Comparison of ENCODE assay signal across 1 cellular context in genomic region chr18:24426398-24427294, GRCh38.
A peak's percentile ranks its signal among the peaks of the same experiment; 100 is the strongest.
TF ChIP-seq lines count a peak whose summit lies in the region.

TSS of gene IMPACT (plus strand) at chr18:24426670. CDS start at chr18:24426757, 87 bp downstream.

TF ChIP-seq in GM12878, 131 proteins besides CTCF, POLR2A, EP300 and RAD21 (continued from another document and continues in another):
- TF ChIP-seq LARP7 (IDR thresholded peaks at IDR 0.05): no peak
- TF ChIP-seq TCF7 (IDR thresholded peaks at IDR 0.05; ENCODE audit: borderline replicate concordance): no peak
- TF ChIP-seq ETV6 (conservative IDR thresholded peaks at IDR 0.05 in 1 of 2, IDR thresholded peaks at IDR 0.05 in 1 of 2; ENCODE audit: borderline replicate concordance in 1 of 2, low read depth in 1 of 2): no peak
- peak; percentile 84 for TF ChIP-seq GABPA (IDR thresholded peaks at IDR 0.05; ENCODE audit: low read depth)
- no peak for TF ChIP-seq NRF1 (conservative IDR thresholded peaks at IDR 0.05; ENCODE audit: low read depth, low read length)
- no peak for TF ChIP-seq CHD1 (IDR thresholded peaks at IDR 0.05; ENCODE audit: low read depth, low read length)
- TF ChIP-seq CBX3 (IDR thresholded peaks at IDR 0.05; ENCODE audit: borderline replicate concordance, low read depth): no peak
- no peak for TF ChIP-seq TAF1 (IDR thresholded peaks at IDR 0.05; ENCODE audit: borderline replicate concordance, low read depth, low read length)
- no peak for TF ChIP-seq STAT1 (conservative IDR thresholded peaks at IDR 0.05)
- no peak for TF ChIP-seq SKIL (IDR thresholded peaks at IDR 0.05; ENCODE audit: low read depth, poor library complexity, severe bottlenecking)
- peak; percentile 40; the same call in 1 of the 2 replicates for TF ChIP-seq CBX5 (IDR thresholded peaks at IDR 0.05; ENCODE audit: low read depth)
- TF ChIP-seq MTA3 (IDR thresholded peaks at IDR 0.05; ENCODE audit: borderline replicate concordance, low read length): no peak
- TF ChIP-seq IKZF2 (IDR thresholded peaks at IDR 0.05): no peak
- TF ChIP-seq ZNF384 (IDR thresholded peaks at IDR 0.05; ENCODE audit: borderline replicate concordance, low read depth, low read length): no peak
- TF ChIP-seq ZBTB40 (IDR thresholded peaks at IDR 0.05; ENCODE audit: borderline replicate concordance): peak; percentile 80
- no peak for TF ChIP-seq CBFB (IDR thresholded peaks at IDR 0.05; ENCODE audit: low read depth)
- no peak for TF ChIP-seq SREBF1 (IDR thresholded peaks at IDR 0.05; ENCODE audit: low read length)
- TF ChIP-seq MTA2 (IDR thresholded peaks at IDR 0.05; ENCODE audit: low read depth): no peak
- TF ChIP-seq RBBP5 (conservative IDR thresholded peaks at IDR 0.05): no peak
- TF ChIP-seq NFYA (IDR thresholded peaks at IDR 0.05; ENCODE audit: borderline replicate concordance, low read depth, low read length): no peak
- no peak for TF ChIP-seq BRCA1 (IDR thresholded peaks at IDR 0.05; ENCODE audit: low read depth, low read length)
- no peak for TF ChIP-seq NBN (IDR thresholded peaks at IDR 0.05)
- no peak for TF ChIP-seq SIN3A (IDR thresholded peaks at IDR 0.05; ENCODE audit: low read depth, low read length)
- no peak for TF ChIP-seq ZNF592 (IDR thresholded peaks at IDR 0.05)
- TF ChIP-seq RUNX3 (IDR thresholded peaks at IDR 0.05; ENCODE audit: low read length): no peak
- peak; percentile 65; the same call in 1 of the 2 replicates for TF ChIP-seq TBL1XR1 (IDR thresholded peaks at IDR 0.05; ENCODE audit: low read depth, low read length)
- no peak for TF ChIP-seq STAT3 (IDR thresholded peaks at IDR 0.05; ENCODE audit: low read depth, low read length)
- TF ChIP-seq YBX1 (IDR thresholded peaks at IDR 0.05): no peak
- no peak for TF ChIP-seq CUX1 (IDR thresholded peaks at IDR 0.05; ENCODE audit: insufficient replicate concordance, low read depth, low read length)
- no peak for TF ChIP-seq EZH2 (IDR thresholded peaks at IDR 0.05; ENCODE audit: borderline replicate concordance, control insufficient read depth, low read depth, low read length)
- TF ChIP-seq POU2F2 (IDR thresholded peaks at IDR 0.05; ENCODE audit: borderline replicate concordance, low read depth, low read length): peak; percentile 41; the same call in 1 of the 3 replicates
- TF ChIP-seq ZNF622 (IDR thresholded peaks at IDR 0.05): no peak
- TF ChIP-seq GATAD2B (conservative IDR thresholded peaks at IDR 0.05; ENCODE audit: low read depth): no peak
- TF ChIP-seq RELA (IDR thresholded peaks at IDR 0.05; ENCODE audit: borderline replicate concordance, partially characterized antibody): no peak
- TF ChIP-seq BMI1 (IDR thresholded peaks at IDR 0.05; ENCODE audit: borderline replicate concordance): no peak
- TF ChIP-seq ASH2L (IDR thresholded peaks at IDR 0.05; ENCODE audit: borderline replicate concordance, low read depth): no peak
- TF ChIP-seq PKNOX1 (IDR thresholded peaks at IDR 0.05): no peak
- TF ChIP-seq NR2C1 (IDR thresholded peaks at IDR 0.05): peak; percentile 93
- no peak for TF ChIP-seq SMARCA5 (IDR thresholded peaks at IDR 0.05)
- TF ChIP-seq MLLT1 (IDR thresholded peaks at IDR 0.05): no peak
- no peak for TF ChIP-seq PRDM15 (CRISPR knock-in tag; IDR thresholded peaks at IDR 0.05)
- no peak for TF ChIP-seq TCF3 (IDR thresholded peaks at IDR 0.05; ENCODE audit: borderline replicate concordance, insufficient read depth, low read depth, low read length)
